Comparison of ENCODE assay signal across 13 cellular contexts in genomic region chr11:60767388-60767811, GRCh38. TPM values are rescaled to one million over a fixed set of nuclear protein-coding genes. Genes with fewer than 3 reads are reported as not detected.
A peak's percentile ranks its signal among the peaks of the same experiment; 100 is the strongest.
DNase-seq lines count a peak whose midpoint lies in the region; TF ChIP-seq lines count a peak whose summit lies in the region.
"Had no signal": no experiment of that assay in that cellular context is flagged by ENCODE, and none has a peak within 500 bp of the region (broad histone marks: within the 10 kb centered on the region; RNA-seq: fewer than 3 reads in every experiment).

No MANE protein-coding gene starts in this region.

- H3K9me3 ChIP-seq in MG63 (no peaks in the 10 kb centered on the region), fibroblast of lung (ENCODE audit: control insufficient read depth, insufficient read depth, low read depth, low read length) (no peaks in the 10 kb centered on the region)
- H3K9me3 ChIP-seq: BLaER1, tibial nerve had no signal

- H3K36me3 ChIP-seq in MG63 (no peaks in the 10 kb centered on the region), fibroblast of lung (ENCODE audit: control insufficient read depth, insufficient read depth, low read length) (no peaks in the 10 kb centered on the region)
- H3K36me3 ChIP-seq: BLaER1, tibial nerve had no signal

- 0 out of 2 replicates have a peak overlapping the region, but pooled peaks have one; percentile 11 for H3K4me3 ChIP-seq in MG63
- H3K4me3 ChIP-seq in fibroblast of lung (replicated peaks in 1 of 4; ENCODE audit: control extremely low read depth in 1 of 4, insufficient read depth in 1 of 4, low read depth in 3 of 4, low read length in 4 of 4) = no peak overlapping the region
- H3K4me3 ChIP-seq: BLaER1, tibial nerve had no signal

- H3K4me1 ChIP-seq in fibroblast of lung (ENCODE audit: control insufficient read depth, extremely low read depth, insufficient read depth, low read length) = no peaks in the 10 kb centered on the region

- no peak overlapping the region for H2AFZ ChIP-seq in fibroblast of lung (ENCODE audit: low read length)

- no peak overlapping the region for H3K27ac ChIP-seq in fibroblast of lung (ENCODE audit: insufficient read depth, low read length)
- H3K27ac ChIP-seq: BLaER1, tibial nerve had no signal

- H3K4me2 ChIP-seq in fibroblast of lung (ENCODE audit: extremely low read depth, insufficient read depth, low read length) = no peak overlapping the region
- H3K4me2 ChIP-seq: BLaER1 had no signal

- no peaks in the 10 kb centered on the region for H4K20me1 ChIP-seq in fibroblast of lung (ENCODE audit: control insufficient read depth, extremely low read depth, insufficient read depth, low read length)
- H4K20me1 ChIP-seq: BLaER1 had no signal

- no peak overlapping the region for H3K9ac ChIP-seq in fibroblast of lung (ENCODE audit: insufficient read depth, low read length)
- H3K9ac ChIP-seq: BLaER1 had no signal

- H3K27me3 ChIP-seq in MG63 = no peaks in the 10 kb centered on the region
- H3K27me3 ChIP-seq in fibroblast of lung (ENCODE audit: control insufficient read depth, insufficient read depth, low read length) = peaks cover 3% of the 10 kb centered on the region
- H3K27me3 ChIP-seq: BLaER1 had no signal

- DNase-seq in activated CD4-positive, alpha-beta T cell treated with anti-CD3 and anti-CD28 coated beads, Interleukin-2, amount 50 U/mL, for 48 hours = peak; percentile 7 to 31
- no peak for DNase-seq in activated CD4-positive, alpha-beta T cell treated with anti-CD3 and anti-CD28 coated beads for 4 hours
- DNase-seq in MG63 = peak; percentile 38
- DNase-seq in fibroblast of lung (ENCODE audit: low read depth in 2 of 2) = no peak
- DNase-seq in posterior vena cava (ENCODE audit: low spot score) = peak; percentile 67
- no peak for DNase-seq in NOMO-1 (lab: John Stamatoyannopoulos, UW; ENCODE audit: unreplicated experiment in 2 of 2)
- DNase-seq in DMS 273 (lab: John Stamatoyannopoulos, UW; ENCODE audit: unreplicated experiment) = no peak
- no peak for DNase-seq in OCI-M2 (lab: John Stamatoyannopoulos, UW; ENCODE audit: unreplicated experiment)
- DNase-seq: Kasumi-1; NK-92 treated with Interleukin-12 subunit alpha and Interleukin-12 subunit beta, amount 100 ng/mL, for 24 hours had no signal

- no peaks in the 10 kb centered on the region for H3K79me2 ChIP-seq in fibroblast of lung (ENCODE audit: control insufficient read depth, insufficient read depth, low read length)

- intact Hi-C loops in posterior vena cava (cut with DNase I) = no loop called here

- peak; percentile 12 to 35 for TF ChIP-seq CTCF in fibroblast of lung (conservative IDR thresholded peaks at IDR 0.05 in 1 of 2, IDR thresholded peaks at IDR 0.05 in 1 of 2; ENCODE audit: low read depth in 1 of 2, low read length in 2 of 2)

RNA-seq across cellular contexts. Expression of gene MS4A15, which starts 10.7 kb away (rescaled TPM):
- not detected in 2 replicates for total RNA-seq in MG63 (2014; rRNA removed; shearing (Covaris generic); ENCODE audit: low replicate concordance)
- total RNA-seq in fibroblast of lung (not detected in 2 replicates), posterior vena cava (not detected)
- not detected in 2 replicates for polyA plus RNA-seq in fibroblast of lung
- polyA plus RNA-seq in fibroblast of lung (2012) = not detected in 2 replicates
- polyA minus RNA-seq in fibroblast of lung (ENCODE audit: low replicate concordance) = not detected in 2 replicates
- total RNA-seq: lower leg skin, tibial nerve had no signal

RNA-seq across cellular contexts. Expression of gene MS4A10, which starts 17.7 kb away (rescaled TPM):
- not detected in 2 replicates for total RNA-seq in MG63 (2014; rRNA removed; shearing (Covaris generic); ENCODE audit: low replicate concordance)
- not detected in 2 replicates for total RNA-seq in fibroblast of lung
- not detected in 2 replicates for polyA plus RNA-seq in fibroblast of lung
- polyA plus RNA-seq in fibroblast of lung (2012) = not detected in 2 replicates
- not detected in 2 replicates for polyA minus RNA-seq in fibroblast of lung (ENCODE audit: low replicate concordance)
- not detected for total RNA-seq in posterior vena cava
- total RNA-seq: lower leg skin, tibial nerve had no signal

RNA-seq across cellular contexts. Expression of gene MS4A18, which starts 42.9 kb away (rescaled TPM):
- total RNA-seq in MG63 (2014; rRNA removed; shearing (Covaris generic); ENCODE audit: low replicate concordance) = not detected in 2 replicates
- not detected in 2 replicates for total RNA-seq in fibroblast of lung
- not detected in 2 replicates for polyA plus RNA-seq in fibroblast of lung
- not detected in 2 replicates for polyA plus RNA-seq in fibroblast of lung (2012)
- not detected in 2 replicates for polyA minus RNA-seq in fibroblast of lung (ENCODE audit: low replicate concordance)
- not detected for total RNA-seq in posterior vena cava
- total RNA-seq: lower leg skin, tibial nerve had no signal

Comparison
In these comparisons a context has a peak if more than half of its experiments do, and no peak if none do; other contexts are left out.
1. DNase-seq: peak in activated CD4-positive, alpha-beta T cell treated with anti-CD3 and anti-CD28 coated beads, Interleukin-2, amount 50 U/mL, for 48 hours (2 of 2), MG63 (single experiment) and posterior vena cava (single experiment); none in activated CD4-positive, alpha-beta T cell treated with anti-CD3 and anti-CD28 coated beads for 4 hours (0 of 2), fibroblast of lung (0 of 2), NOMO-1 (0 of 2), DMS 273 (single experiment) and OCI-M2 (single experiment).